Comparison of ENCODE assay signal across 9 cellular contexts in genomic region chr11:48052183-48053040, GRCh38.
DNase-seq lines count a peak whose midpoint lies in the region; ATAC-seq and TF ChIP-seq lines count a peak whose summit lies in the region.
"Had no signal": no experiment of that assay in that cellular context is flagged by ENCODE, and none has a peak within 500 bp of the region (broad histone marks: within the 10 kb centered on the region; RNA-seq: fewer than 3 reads in every experiment).

No MANE protein-coding gene starts in this region.

- H3K4me3 Mint-ChIP-seq in activated CD8-positive, alpha-beta T cell treated with anti-CD3 and anti-CD28 coated beads, Interleukin-2, amount 10 ng/mL, durations not matched to agents 7 days and 5 days, result no peak overlapping the region

- ATAC-seq in activated CD8-positive, alpha-beta T cell treated with anti-CD3 and anti-CD28 coated beads, Interleukin-2, amount 10 ng/mL, durations not matched to agents 7 days and 5 days, result no peak
- no peak for ATAC-seq in GM18858 (IDR thresholded peaks at IDR 0.05; ENCODE audit: unreplicated experiment)

- CTCF ChIA-PET in activated CD8-positive, alpha-beta T cell treated with anti-CD3 and anti-CD28 coated beads, Interleukin-2, amount 10 ng/mL, durations not matched to agents 7 days and 5 days (lab: Charles Lee), result interaction anchor here (0.9 to 3.2 kb wide), 5 partner anchors 9 to 118 kb away, joined by 3 to 14 read pairs (median 5); no protein-coding TSS in a partner anchor

- peak overlapping the region; percentile 71 for H3K27ac ChIP-seq in 22Rv1
- no peak overlapping the region for H3K27ac ChIP-seq in testis

- H3K9me3 ChIP-seq in testis, result no peaks in the 10 kb centered on the region

- no peaks in the 10 kb centered on the region for H3K9me3 Mint-ChIP-seq in activated CD8-positive, alpha-beta T cell treated with anti-CD3 and anti-CD28 coated beads, Interleukin-2, amount 10 ng/mL, durations not matched to agents 7 days and 5 days (ENCODE audit: insufficient read depth)

- POLR2A ChIA-PET in activated CD8-positive, alpha-beta T cell treated with anti-CD3 and anti-CD28 coated beads, Interleukin-2, amount 10 ng/mL, durations not matched to agents 7 days and 5 days (lab: Charles Lee), result interaction anchor here (0.7 to 0.9 kb wide), 2 partner anchors 17 to 51 kb away, joined by 3 read pairs; no protein-coding TSS in a partner anchor

- H3K36me3 ChIP-seq in testis (ENCODE audit: low read depth, missing control alignments), result no peaks in the 10 kb centered on the region

- no peaks in the 10 kb centered on the region for H3K4me1 ChIP-seq in testis

- H3K4me1 Mint-ChIP-seq in activated CD8-positive, alpha-beta T cell treated with anti-CD3 and anti-CD28 coated beads, Interleukin-2, amount 10 ng/mL, durations not matched to agents 7 days and 5 days (ENCODE audit: low read depth), result peaks cover 80% of the 10 kb centered on the region

- peak overlapping the region; percentile 20 for H3K27ac Mint-ChIP-seq in activated CD8-positive, alpha-beta T cell treated with anti-CD3 and anti-CD28 coated beads, Interleukin-2, amount 10 ng/mL, durations not matched to agents 7 days and 5 days

- WGBS in testis, 2 donors, result 89 to 93% methylated on average over 9 of the region's 9 CpGs

- no peak overlapping the region for H3K4me3 ChIP-seq in testis

- DNase-seq in GM04503 (ENCODE audit: low read depth), result peak; percentile 42
- no peak for DNase-seq in activated CD8-positive, alpha-beta T cell treated with anti-CD3 and anti-CD28 coated beads, Interleukin-2, amount 10 ng/mL, durations not matched to agents 7 days and 5 days
- peak; percentile 92 for DNase-seq in kidney tubule cell (ENCODE audit: low spot score)
- no peak for DNase-seq in testis
- no peak for DNase-seq in COLO668 (lab: John Stamatoyannopoulos, UW; ENCODE audit: unreplicated experiment)
- DNase-seq in NCI-H1436 treated with DMSO at 0.1 percent for 48 hours (lab: John Stamatoyannopoulos, UW), result no peak
- DNase-seq: stimulated activated naive CD4-positive, alpha-beta T cell treated with Interleukin-2 at 50 U/mL for 16 hours had no signal

- no peaks in the 10 kb centered on the region for H3K27me3 ChIP-seq in testis

- no peak for TF ChIP-seq POLR2A in testis (IDR thresholded peaks at IDR 0.05)

- peaks cover 47% of the 10 kb centered on the region for H3K36me3 Mint-ChIP-seq in activated CD8-positive, alpha-beta T cell treated with anti-CD3 and anti-CD28 coated beads, Interleukin-2, amount 10 ng/mL, durations not matched to agents 7 days and 5 days (ENCODE audit: low read depth)

- TF ChIP-seq CTCF in 22Rv1 (IDR thresholded peaks at IDR 0.05), result no peak
- no peak for TF ChIP-seq CTCF in testis (IDR thresholded peaks at IDR 0.05)

- intact Hi-C loops in testis (cut with DNase I; ENCODE audit: low total_unique reads), result no loop called here

- H3K27me3 Mint-ChIP-seq in activated CD8-positive, alpha-beta T cell treated with anti-CD3 and anti-CD28 coated beads, Interleukin-2, amount 10 ng/mL, durations not matched to agents 7 days and 5 days (ENCODE audit: low read depth), result no peaks in the 10 kb centered on the region

Comparison
In these comparisons a context has a peak if more than half of its experiments do, and no peak if none do; other contexts are left out.
1. DNase-seq: peak in GM04503 (single experiment) and kidney tubule cell (single experiment); none in activated CD8-positive, alpha-beta T cell treated with anti-CD3 and anti-CD28 coated beads, Interleukin-2, amount 10 ng/mL, durations not matched to agents 7 days and 5 days (single experiment), testis (single experiment), COLO668 (single experiment) and NCI-H1436 treated with DMSO at 0.1 percent for 48 hours (single experiment).